In the genomic region with DNA sequence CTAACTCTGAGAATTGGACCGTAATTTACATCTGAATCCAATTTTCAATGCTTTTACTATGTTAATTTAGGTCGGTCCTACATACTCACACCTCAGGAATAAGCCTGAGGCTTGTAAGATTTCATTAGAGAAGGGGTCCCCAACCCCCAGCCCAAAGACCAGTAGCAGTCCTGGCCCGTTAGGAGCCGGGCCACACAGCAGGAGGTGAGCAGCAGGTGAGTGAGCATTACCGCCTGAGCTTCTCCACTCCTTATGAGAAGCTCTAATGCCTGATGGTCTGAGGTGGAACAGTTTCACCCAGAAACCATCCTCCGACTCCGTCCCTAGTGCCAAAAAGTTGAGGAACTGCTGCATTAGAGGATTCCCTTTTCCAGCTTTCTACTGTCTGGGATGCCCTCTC, we compare ENCODE assay signal across 27 cellular contexts.
"Had no signal": no experiment of that assay in that cellular context is flagged by ENCODE, and none has a peak within 500 bp of the region (broad histone marks: within the 10 kb centered on the region; RNA-seq: fewer than 3 reads in every experiment).

No MANE protein-coding gene starts in this region.

- H3K79me2 ChIP-seq: parathyroid adenoma had no signal

- ATAC-seq: heart right ventricle; left ventricle myocardium superior; lower lobe of right lung; mucosa of descending colon; natural killer cell treated with Interleukin-12 subunit alpha and Interleukin-12 subunit beta and Interleukin-15 and Interleukin-18, amount 100 ng/mL, for 72 hours; right lobe of liver had no signal

- H3K9me3 Mint-ChIP-seq: dendritic cell treated with granulocyte-macrophage colony-stimulating factor and Interleukin-4, amounts not matched to agents 40 ng/mL and 50 ng/mL, for 4 days; neural crest cell had no signal

- H3K36me3 ChIP-seq: colonic mucosa, esophagus squamous epithelium, heart right ventricle, lower lobe of right lung, right lobe of liver, stomach, thyroid gland, vagina had no signal

- H3K27ac ChIP-seq: colonic mucosa, esophagus squamous epithelium, heart right ventricle, lower lobe of right lung, parathyroid adenoma, right lobe of liver, stomach, thyroid gland, vagina had no signal

- H3K9me3 ChIP-seq: colonic mucosa, esophagus squamous epithelium, lower lobe of right lung, mucosa of descending colon, right lobe of liver, stomach, thyroid gland, vagina had no signal

- H3K4me3 ChIP-seq: colonic mucosa, esophagus squamous epithelium, heart right ventricle, lower lobe of right lung, mucosa of descending colon, right lobe of liver, stomach, thyroid gland, vagina had no signal

- H3K4me3 Mint-ChIP-seq: dendritic cell treated with granulocyte-macrophage colony-stimulating factor and Interleukin-4, amounts not matched to agents 40 ng/mL and 50 ng/mL, for 4 days; naive B cell; natural killer cell treated with Interleukin-12 subunit alpha and Interleukin-12 subunit beta and Interleukin-15 and Interleukin-18, amount 100 ng/mL, for 72 hours; neural crest cell had no signal

- H3K27me3 ChIP-seq: colonic mucosa, esophagus squamous epithelium, heart right ventricle, right lobe of liver, stomach, thyroid gland, vagina had no signal

- H2AFZ ChIP-seq: parathyroid adenoma had no signal

- H3K36me3 Mint-ChIP-seq: naive B cell had no signal

- H3K9ac ChIP-seq: parathyroid adenoma had no signal

- DNase-seq: colonic mucosa; effector CD8-positive, alpha-beta T cell; erythroblast; esophagus squamous epithelium; foreskin melanocyte; glutamatergic neuron; heart right ventricle; hippocampal formation; left ventricle myocardium superior; lower lobe of right lung; mucosa of descending colon; naive B cell; right lobe of liver; small intestine; stimulated activated CD4-positive, alpha-beta T cell treated with anti-CD3 and anti-CD28 coated beads, Interleukin-1b, Interleukin-23, amount 100 ng/mL, for 48 hours; stimulated activated CD4-positive, alpha-beta T cell treated with anti-CD3 and anti-CD28 coated beads, Interleukin-4, amount 100 ng/mL, for 1 hour; stimulated activated CD8-positive, alpha-beta memory T cell treated with anti-CD3 and anti-CD28 coated beads, Interleukin-4, amount 100 ng/mL, for 48 hours; stimulated activated naive CD4-positive, alpha-beta T cell; stomach; thyroid gland; trophoblast cell had no signal

- H3K4me1 ChIP-seq: colonic mucosa, esophagus squamous epithelium, heart right ventricle, lower lobe of right lung, parathyroid adenoma, right lobe of liver, stomach, thyroid gland, vagina had no signal

- H3K27ac Mint-ChIP-seq: dendritic cell treated with granulocyte-macrophage colony-stimulating factor and Interleukin-4, amounts not matched to agents 40 ng/mL and 50 ng/mL, for 4 days; naive B cell; natural killer cell treated with Interleukin-12 subunit alpha and Interleukin-12 subunit beta and Interleukin-15 and Interleukin-18, amount 100 ng/mL, for 72 hours; progenitor cell of endocrine pancreas had no signal

- H3K4me1 Mint-ChIP-seq: naive B cell, neural crest cell had no signal

- H3K27me3 Mint-ChIP-seq: dendritic cell treated with granulocyte-macrophage colony-stimulating factor and Interleukin-4, amounts not matched to agents 40 ng/mL and 50 ng/mL, for 4 days; naive B cell; natural killer cell treated with Interleukin-12 subunit alpha and Interleukin-12 subunit beta and Interleukin-15 and Interleukin-18, amount 100 ng/mL, for 72 hours; progenitor cell of endocrine pancreas had no signal
